Comparison of ENCODE assay signal across 9 cellular contexts in genomic region chr12:74646831-74647230, GRCh38.
DNase-seq lines count a peak whose midpoint lies in the region; ATAC-seq and TF ChIP-seq lines count a peak whose summit lies in the region.
"Had no signal": no experiment of that assay in that cellular context is flagged by ENCODE, and none has a peak within 500 bp of the region (broad histone marks: within the 10 kb centered on the region; RNA-seq: fewer than 3 reads in every experiment).

No MANE protein-coding gene starts in this region.

- WGBS in tibial nerve, 2 donors, result 9 to 14% methylated on average over 1 of the region's 1 CpG

- DNase-seq in MCF 10A (ENCODE audit: unreplicated experiment) (peak; percentile 51), breast epithelium (ENCODE audit: low spot score in 2 of 2) (no peak), NCI-H526 (lab: John Stamatoyannopoulos, UW) (peak; percentile 10 to 39), chondrocyte (ENCODE audit: low spot score) (no peak), tibial nerve (ENCODE audit: low spot score in 2 of 2) (no peak), T-helper 17 cell (no peak)

- no peaks in the 10 kb centered on the region for H3K4me1 Mint-ChIP-seq in MCF 10A (ENCODE audit: insufficient read depth, unreplicated experiment)
- H3K4me1 Mint-ChIP-seq in chondrocyte (ENCODE audit: low read depth), result no peaks in the 10 kb centered on the region
- no peaks in the 10 kb centered on the region for H3K4me1 Mint-ChIP-seq in T-helper 17 cell
- H3K4me1 Mint-ChIP-seq: B cell had no signal

- TF ChIP-seq CTCF in MCF 10A (IDR thresholded peaks at IDR 0.05; ENCODE audit: unreplicated experiment) (peak; percentile 29), breast epithelium (IDR thresholded peaks at IDR 0.05) (no peak), chondrocyte (IDR thresholded peaks at IDR 0.05) (peak; percentile 58), tibial nerve (IDR thresholded peaks at IDR 0.05) (peak in 4 of 5 experiments; percentile 6 to 28 (median 15))

- H3K27me3 Mint-ChIP-seq in MCF 10A (ENCODE audit: insufficient read depth, unreplicated experiment) (no peaks in the 10 kb centered on the region), chondrocyte (ENCODE audit: low read depth) (peaks cover 25% of the 10 kb centered on the region), T-helper 17 cell (no peaks in the 10 kb centered on the region)

- TF ChIP-seq POLR2A in breast epithelium (IDR thresholded peaks at IDR 0.05) (no peak), tibial nerve (IDR thresholded peaks at IDR 0.05) (no peak)

- H3K9me3 Mint-ChIP-seq in MCF 10A (ENCODE audit: unreplicated experiment), result no peaks in the 10 kb centered on the region
- no peaks in the 10 kb centered on the region for H3K9me3 Mint-ChIP-seq in chondrocyte (ENCODE audit: low read depth)

- ATAC-seq in GM18873 (IDR thresholded peaks at IDR 0.05; ENCODE audit: low FRiP score, unreplicated experiment) (no peak), T-helper 17 cell (no peak), GM19452 (IDR thresholded peaks at IDR 0.05; ENCODE audit: unreplicated experiment) (no peak)

- H3K4me3 Mint-ChIP-seq in MCF 10A (ENCODE audit: unreplicated experiment), result no peak overlapping the region
- no peak overlapping the region for H3K4me3 Mint-ChIP-seq in chondrocyte (ENCODE audit: unreplicated experiment)
- no peak overlapping the region for H3K4me3 Mint-ChIP-seq in T-helper 17 cell
- H3K4me3 Mint-ChIP-seq: B cell had no signal

- POLR2A ChIA-PET in MCF 10A (lab: Yijun Ruan, JAX), result interaction anchor here (2.6 kb wide), 1 partner anchor 108 kb away, joined by 11 read pairs; the partner anchor contains the start of gene ATXN7L3B

- no TSS peak for BruUV-seq in MCF 10A (replicated peaks; lab: Mats Ljungman, UMichigan)

- H3K4me1 ChIP-seq in breast epithelium, result no peaks in the 10 kb centered on the region
- no peaks in the 10 kb centered on the region for H3K4me1 ChIP-seq in tibial nerve

- TF ChIP-seq EP300 in tibial nerve (IDR thresholded peaks at IDR 0.05), result no peak

- CTCF ChIA-PET in MCF 10A (lab: Yijun Ruan, JAX), result interaction anchor here (0.5 to 1.5 kb wide), 10 partner anchors 64 to 625 kb away, joined by 3 to 7 read pairs (median 4); partner anchors contain the start of gene ATXN7L3B

- H3K27me3 ChIP-seq in breast epithelium (no peaks in the 10 kb centered on the region), tibial nerve (no peaks in the 10 kb centered on the region)

- intact Hi-C loops in MCF 10A (cut with micrococcal nuclease) (loop anchor here (2.0 to 10.0 kb wide), 4 partner anchors 110 to 710 kb away; partner anchors contain the start of gene ATXN7L3B), breast epithelium (cut with DNase I; ENCODE audit: low total_unique reads) (no loop called here)

- no peaks in the 10 kb centered on the region for H3K36me3 Mint-ChIP-seq in MCF 10A (ENCODE audit: insufficient read depth, unreplicated experiment)
- H3K36me3 Mint-ChIP-seq in chondrocyte (ENCODE audit: low read depth), result no peaks in the 10 kb centered on the region
- no peaks in the 10 kb centered on the region for H3K36me3 Mint-ChIP-seq in T-helper 17 cell (ENCODE audit: low read depth)

- H3K36me3 ChIP-seq in breast epithelium (no peaks in the 10 kb centered on the region), tibial nerve (no peaks in the 10 kb centered on the region)

- H3K4me3 ChIP-seq in breast epithelium, result no peak overlapping the region
- H3K4me3 ChIP-seq in tibial nerve, result no peak overlapping the region

- H3K27ac ChIP-seq in breast epithelium (no peak overlapping the region), tibial nerve (peak overlapping the region in 1 of 4 donors; percentile 54)

- H3K9me3 ChIP-seq in breast epithelium (no peaks in the 10 kb centered on the region), tibial nerve (no peaks in the 10 kb centered on the region), T-helper 17 cell (ENCODE audit: control insufficient read depth, low read length, poor library complexity, severe bottlenecking) (no peaks in the 10 kb centered on the region)

- H3K27ac Mint-ChIP-seq in MCF 10A (ENCODE audit: low read depth, unreplicated experiment), result no peak overlapping the region
- no peak overlapping the region for H3K27ac Mint-ChIP-seq in chondrocyte (ENCODE audit: unreplicated experiment)
- H3K27ac Mint-ChIP-seq in T-helper 17 cell, result no peak overlapping the region
- H3K27ac Mint-ChIP-seq: B cell had no signal

Comparison
In these comparisons a context has a peak if more than half of its experiments do, and no peak if none do; other contexts are left out.
1. DNase-seq: peak in MCF 10A (single experiment) and NCI-H526 (2 of 2); none in breast epithelium (0 of 2), chondrocyte (single experiment), tibial nerve (0 of 2) and T-helper 17 cell (0 of 3).
2. CTCF ChIP-seq: peak in MCF 10A (single experiment), chondrocyte (single experiment) and tibial nerve (4 of 5); none in breast epithelium (0 of 3).